In the genomic region with DNA sequence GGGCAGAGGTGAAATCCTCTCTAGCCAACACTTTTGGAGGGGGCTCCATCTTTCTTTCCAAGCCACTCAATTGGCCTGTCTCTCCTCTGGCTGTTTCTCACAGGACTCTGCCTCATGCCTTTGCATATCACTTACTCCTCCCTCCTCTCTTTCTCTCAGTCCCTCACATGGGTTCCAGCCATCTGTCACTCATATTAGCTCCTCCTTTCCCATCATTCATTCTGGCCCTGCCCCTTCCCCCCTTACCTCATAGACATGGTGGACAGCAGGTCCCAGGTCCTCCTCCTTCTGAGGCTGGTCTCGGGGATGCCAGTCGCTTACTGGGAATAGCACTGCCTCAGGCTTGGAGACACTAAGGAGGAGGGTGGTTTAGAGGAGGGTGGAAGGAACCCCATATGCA, we compare ENCODE assay signal across 22 cellular contexts. TPM values are rescaled to one million over a fixed set of nuclear protein-coding genes. Genes with fewer than 3 reads are reported as not detected.
DNase-seq lines count a peak whose midpoint lies in the region; ATAC-seq and TF ChIP-seq lines count a peak whose summit lies in the region.
"Had no signal": no experiment of that assay in that cellular context is flagged by ENCODE, and none has a peak within 500 bp of the region (broad histone marks: within the 10 kb centered on the region; RNA-seq: fewer than 3 reads in every experiment).

No MANE protein-coding gene starts in this region.

- intact Hi-C loops in left ventricle myocardium inferior (cut with micrococcal nuclease) = no loop called here
- intact Hi-C loops in heart left ventricle (cut with DNase I) = loop anchor here in 4 of 10 donors (1.0 to 2.0 kb wide), 3 partner anchors 18 to 38 kb away; partner anchors contain the start of gene ITGA5 (in 1 of the 4)
- intact Hi-C loops in naive thymus-derived CD4-positive, alpha-beta T cell (cut with micrococcal nuclease) = no loop called here

- H3K27ac Mint-ChIP-seq in T-helper 17 cell = peak overlapping the region; percentile 29
- H3K27ac Mint-ChIP-seq in naive thymus-derived CD4-positive, alpha-beta T cell = peak overlapping the region in 7 of 9 donors; percentile 33 to 73 (median 60)
- H3K27ac Mint-ChIP-seq: activated naive CD8-positive, alpha-beta T cell treated with anti-CD3 and anti-CD28 coated beads, Interleukin-2, amount 10 ng/mL, durations not matched to agents 7 days and 5 days had no signal

- H3K4me3 Mint-ChIP-seq in T-helper 17 cell = no peak overlapping the region
- no peak overlapping the region for H3K4me3 Mint-ChIP-seq in naive thymus-derived CD4-positive, alpha-beta T cell
- H3K4me3 Mint-ChIP-seq: activated naive CD8-positive, alpha-beta T cell treated with anti-CD3 and anti-CD28 coated beads, Interleukin-2, amount 10 ng/mL, durations not matched to agents 7 days and 5 days; CD8-positive, alpha-beta T cell had no signal

- CTCF ChIA-PET in naive thymus-derived CD4-positive, alpha-beta T cell (lab: Charles Lee) = interaction anchor here (2.2 to 12.0 kb wide), 5 partner anchors 8 to 41 kb away, joined by 6 to 452 read pairs (median 143); partner anchors contain the start of gene ITGA5

- H3K27ac ChIP-seq in left ventricle myocardium inferior (replicated peaks) = peak overlapping the region; percentile 18
- peak overlapping the region in 1 of 12 donors; percentile 73 for H3K27ac ChIP-seq in heart left ventricle
- peak overlapping the region; percentile 3 for H3K27ac ChIP-seq in naive thymus-derived CD4-positive, alpha-beta T cell (ENCODE audit: low read depth, low read length)
- H3K27ac ChIP-seq in upper lobe of left lung = peak overlapping the region in 2 of 4 donors; percentile 6 to 25
- H3K27ac ChIP-seq: right lobe of liver had no signal

- H3K4me1 ChIP-seq in left ventricle myocardium inferior (peaks cover 28% of the 10 kb centered on the region), heart left ventricle (peaks cover 0 to 13% (median 2%) of the 10 kb centered on the region in 12 donors), upper lobe of left lung (no peaks in the 10 kb centered on the region)
- H3K4me1 ChIP-seq in naive thymus-derived CD4-positive, alpha-beta T cell (ENCODE audit: control insufficient read depth in 2 of 2, insufficient read depth in 2 of 2, low read length in 2 of 2) = peaks cover 8 to 12% of the 10 kb centered on the region in 2 donors
- H3K4me1 ChIP-seq: right lobe of liver had no signal

- no peak for TF ChIP-seq EP300 in upper lobe of left lung (IDR thresholded peaks at IDR 0.05)

- no peak overlapping the region for H3K4me3 ChIP-seq in left ventricle myocardium inferior
- no peak overlapping the region for H3K4me3 ChIP-seq in heart left ventricle
- H3K4me3 ChIP-seq in naive thymus-derived CD4-positive, alpha-beta T cell (ENCODE audit: low read length) = no peak overlapping the region
- no peak overlapping the region for H3K4me3 ChIP-seq in upper lobe of left lung
- H3K4me3 ChIP-seq: right lobe of liver had no signal

- POLR2A ChIA-PET in naive thymus-derived CD4-positive, alpha-beta T cell (lab: Charles Lee) = interaction anchor here (1.0 to 7.7 kb wide), 5 partner anchors 14 to 38 kb away, joined by 3 to 71 read pairs (median 16); partner anchors contain the start of gene ITGA5

- H3K9me3 Mint-ChIP-seq in naive thymus-derived CD4-positive, alpha-beta T cell = no peaks in the 10 kb centered on the region
- H3K9me3 Mint-ChIP-seq: activated naive CD8-positive, alpha-beta T cell treated with anti-CD3 and anti-CD28 coated beads, Interleukin-2, amount 10 ng/mL, durations not matched to agents 7 days and 5 days; CD8-positive, alpha-beta T cell had no signal

- no peak for TF ChIP-seq CTCF in left ventricle myocardium inferior (IDR thresholded peaks at IDR 0.05; ENCODE audit: borderline replicate concordance)
- no peak for TF ChIP-seq CTCF in heart left ventricle (IDR thresholded peaks at IDR 0.05)
- no peak for TF ChIP-seq CTCF in upper lobe of left lung (IDR thresholded peaks at IDR 0.05)

- DNase-seq in left ventricle myocardium inferior (no peak), heart left ventricle (no peak), T-helper 17 cell (no peak), upper lobe of left lung (no peak), germinal center (ENCODE audit: low spot score) (no peak)
- no peak for DNase-seq in naive thymus-derived CD4-positive, alpha-beta T cell
- DNase-seq: activated CD4-positive, CD25-positive, alpha-beta regulatory T cell treated with anti-CD3 and anti-CD28 coated beads, Interleukin-2, amount 50 U/mL, for 72 hours; activated naive CD8-positive, alpha-beta T cell treated with anti-CD3 and anti-CD28 coated beads, Interleukin-2, amount 10 ng/mL, durations not matched to agents 7 days and 5 days; DMS53; GDM1; KG1; mesenchymal stem cell; NCI-H146; NCI-H526 treated with DMSO at 0.1 percent for 48 hours; right lobe of liver; RPMI8226; stimulated activated CD4-positive, alpha-beta T cell treated with anti-CD3 and anti-CD28 coated beads, Interleukin-15, amount 100 ng/mL, for 24 hours had no signal

- ATAC-seq in heart left ventricle = no peak
- ATAC-seq in T-helper 17 cell = no peak
- ATAC-seq in naive thymus-derived CD4-positive, alpha-beta T cell = no peak
- no peak for ATAC-seq in GM19452 (IDR thresholded peaks at IDR 0.05; ENCODE audit: unreplicated experiment)
- no peak for ATAC-seq in upper lobe of left lung (ENCODE audit: low FRiP score in 2 of 2)
- ATAC-seq: CD8-positive, alpha-beta T cell; HCT116; right lobe of liver had no signal

- TF ChIP-seq POLR2A in heart left ventricle (IDR thresholded peaks at IDR 0.05) (no peak), upper lobe of left lung (IDR thresholded peaks at IDR 0.05) (no peak)

- peaks cover 17% of the 10 kb centered on the region for H3K36me3 Mint-ChIP-seq in T-helper 17 cell (ENCODE audit: low read depth)
- H3K36me3 Mint-ChIP-seq in naive thymus-derived CD4-positive, alpha-beta T cell = peaks cover 9 to 66% (median 35%) of the 10 kb centered on the region in 5 donors

- peaks cover 24% of the 10 kb centered on the region for H3K4me1 Mint-ChIP-seq in T-helper 17 cell
- H3K4me1 Mint-ChIP-seq in naive thymus-derived CD4-positive, alpha-beta T cell = peaks cover 16 to 32% (median 24%) of the 10 kb centered on the region in 7 donors

- peaks cover 100% of the 10 kb centered on the region for H3K36me3 ChIP-seq in left ventricle myocardium inferior
- H3K36me3 ChIP-seq in heart left ventricle = peaks cover 8 to 100% (median 98%) of the 10 kb centered on the region in 9 donors
- H3K36me3 ChIP-seq in naive thymus-derived CD4-positive, alpha-beta T cell (ENCODE audit: control insufficient read depth in 2 of 3, insufficient read depth in 3 of 3, low read length in 3 of 3) = peaks cover 51 to 99% (median 53%) of the 10 kb centered on the region in 3 experiments
- H3K36me3 ChIP-seq in upper lobe of left lung = peaks cover 18 to 100% (median 89%) of the 10 kb centered on the region in 4 donors

- no peaks in the 10 kb centered on the region for H3K27me3 ChIP-seq in left ventricle myocardium inferior (ENCODE audit: low read depth)
- no peaks in the 10 kb centered on the region for H3K27me3 ChIP-seq in heart left ventricle
- H3K27me3 ChIP-seq in naive thymus-derived CD4-positive, alpha-beta T cell (ENCODE audit: control insufficient read depth in 2 of 2, insufficient read depth in 2 of 2, low read length in 2 of 2) = no peaks in the 10 kb centered on the region
- H3K27me3 ChIP-seq in upper lobe of left lung = no peaks in the 10 kb centered on the region
- H3K27me3 ChIP-seq: right lobe of liver had no signal

- WGBS in heart left ventricle, 4 donors = 93 to 98% (median 96%) methylated on average over 2 of the region's 2 CpGs
- 91 to 100% methylated on average over 2 of the region's 2 CpGs for WGBS in upper lobe of left lung, 2 donors

- H3K27me3 Mint-ChIP-seq in T-helper 17 cell = no peaks in the 10 kb centered on the region
- H3K27me3 Mint-ChIP-seq in naive thymus-derived CD4-positive, alpha-beta T cell = no peaks in the 10 kb centered on the region
- H3K27me3 Mint-ChIP-seq: activated naive CD8-positive, alpha-beta T cell treated with anti-CD3 and anti-CD28 coated beads, Interleukin-2, amount 10 ng/mL, durations not matched to agents 7 days and 5 days had no signal

- H3K9me3 ChIP-seq in left ventricle myocardium inferior (replicated peaks) (no peaks in the 10 kb centered on the region), heart left ventricle (no peaks in the 10 kb centered on the region), T-helper 17 cell (ENCODE audit: control insufficient read depth, low read length, poor library complexity, severe bottlenecking) (no peaks in the 10 kb centered on the region), upper lobe of left lung (no peaks in the 10 kb centered on the region)
- H3K9me3 ChIP-seq in naive thymus-derived CD4-positive, alpha-beta T cell (ENCODE audit: control insufficient read depth in 2 of 3, low read length in 3 of 3) = no peaks in the 10 kb centered on the region
- H3K9me3 ChIP-seq: right lobe of liver had no signal

RNA-seq across cellular contexts. Expression of gene ZNF385A, which starts 16.6 kb away (rescaled TPM):
- total RNA-seq in left ventricle myocardium inferior (7.1 TPM), heart left ventricle (10 to 100 TPM in 4 of 9 donors, 1 to 10 TPM in 5; 3.6 to 22.7 (median 6.7) TPM), T-helper 17 cell (1 to 10 TPM; 3.4 to 5.7 TPM), upper lobe of left lung (10 to 100 TPM; 18.5 to 43.8 (median 23.0) TPM)
- 1 to 10 TPM; 5.3 TPM for polyA plus RNA-seq in heart left ventricle
- 10 to 100 TPM in 1 of 5 experiments, 1 to 10 TPM in 4; 1.3 to 69.9 (median 1.4) TPM for total RNA-seq in naive thymus-derived CD4-positive, alpha-beta T cell
- polyA plus RNA-seq in naive thymus-derived CD4-positive, alpha-beta T cell = under 1 TPM; 0.39 to 0.78 TPM

RNA-seq across cellular contexts. Expression of gene ITGA5, which starts 17.9 kb away (rescaled TPM):
- 55.3 TPM for total RNA-seq in left ventricle myocardium inferior
- 100 to 1,000 TPM in 2 of 9 donors, 10 to 100 TPM in 7; 41.6 to 128 (median 55.0) TPM for total RNA-seq in heart left ventricle
- 100 to 1,000 TPM in 1 of 2 donors, 10 to 100 TPM in 1; 33.2 to 301 TPM for polyA plus RNA-seq in heart left ventricle
- 10 to 100 TPM; 61.6 to 71.4 TPM for total RNA-seq in T-helper 17 cell
- total RNA-seq in naive thymus-derived CD4-positive, alpha-beta T cell = 100 to 1,000 TPM in 4 of 5 experiments, 10 to 100 TPM in 1; 73.9 to 169 (median 145) TPM
- polyA plus RNA-seq in naive thymus-derived CD4-positive, alpha-beta T cell = 10 to 100 TPM; 26.5 to 82.4 TPM
- 100 to 1,000 TPM in 2 of 6 donors, 10 to 100 TPM in 4; 48.3 to 146 (median 92.6) TPM for total RNA-seq in upper lobe of left lung

RNA-seq across cellular contexts. Expression of gene GPR84, which starts 36.8 kb away (rescaled TPM):
- total RNA-seq in left ventricle myocardium inferior (not detected), heart left ventricle (1 to 10 TPM in 2 of 9 donors, under 1 TPM in 2, not detected in 5; 0.21 to 4.4 (median 0.94) TPM), T-helper 17 cell (under 1 TPM; 0.57 to 0.99 TPM), upper lobe of left lung (1 to 10 TPM in 3 of 6 donors, under 1 TPM in 1, not detected in 2; 0.39 to 2.1 (median 1.1) TPM)
- polyA plus RNA-seq in heart left ventricle = under 1 TPM in 1 of 2 donors, not detected in 1; 0.37 TPM
- total RNA-seq in naive thymus-derived CD4-positive, alpha-beta T cell = 10 to 100 TPM in 1 of 5 experiments, 1 to 10 TPM in 2, not detected in 2; 1.2 to 13.1 (median 3.9) TPM
- not detected for polyA plus RNA-seq in naive thymus-derived CD4-positive, alpha-beta T cell
- total RNA-seq: CD8-positive, alpha-beta T cell; fibroblast of lung; HT1080 had no signal
